Comparison of ENCODE assay signal across 8 cellular contexts in genomic region chr2:224570328-224570993, GRCh38. TPM values are rescaled to one million over a fixed set of nuclear protein-coding genes. Genes with fewer than 3 reads are reported as not detected.
A peak's percentile ranks its signal among the peaks of the same experiment; 100 is the strongest.
DNase-seq lines count a peak whose midpoint lies in the region; ATAC-seq and TF ChIP-seq lines count a peak whose summit lies in the region.

No MANE protein-coding gene starts in this region.

- H3K4me1 ChIP-seq in SJSA1 (replicated peaks) (peaks cover 38% of the 10 kb centered on the region), ovary (ENCODE audit: insufficient read depth) (peaks cover 7% of the 10 kb centered on the region)

- no peak for TF ChIP-seq EP300 in ovary (IDR thresholded peaks at IDR 0.05)

- peaks cover 25% of the 10 kb centered on the region for H3K36me3 Mint-ChIP-seq in T-helper 2 cell treated with Interferon-gamma antibody and Interleukin-4, amounts not matched to agents 5 μg/mL and 100 μg/mL, for 36 hours (ENCODE audit: low read depth)

- intact Hi-C loops in ovary (cut with DNase I), result no loop called here

- no peak overlapping the region for H3K27ac Mint-ChIP-seq in T-helper 2 cell treated with Interferon-gamma antibody and Interleukin-4, amounts not matched to agents 5 μg/mL and 100 μg/mL, for 36 hours

- H3K4me3 ChIP-seq in AG10803 (ENCODE audit: low read length) (no peak overlapping the region), SJSA1 (no peak overlapping the region), ovary (no peak overlapping the region)

- H3K27ac ChIP-seq in SJSA1 (peak overlapping the region; percentile 50), ovary (no peak overlapping the region)

- H3K9me3 ChIP-seq in SJSA1 (replicated peaks) (no peaks in the 10 kb centered on the region), ovary (no peaks in the 10 kb centered on the region)

- ATAC-seq in GM21529 (IDR thresholded peaks at IDR 0.05; ENCODE audit: unreplicated experiment), result peak; percentile 48

- TF ChIP-seq CTCF in AG10803 (conservative IDR thresholded peaks at IDR 0.05; ENCODE audit: low read length) (no peak), ovary (IDR thresholded peaks at IDR 0.05) (no peak)

- H3K9me3 Mint-ChIP-seq in T-helper 2 cell treated with Interferon-gamma antibody and Interleukin-4, amounts not matched to agents 5 μg/mL and 100 μg/mL, for 36 hours, result peaks cover 6% of the 10 kb centered on the region

- no peak overlapping the region for H3K4me3 Mint-ChIP-seq in T-helper 2 cell treated with Interferon-gamma antibody and Interleukin-4, amounts not matched to agents 5 μg/mL and 100 μg/mL, for 36 hours

- peak; percentile 88 for DNase-seq in AG10803 (ENCODE audit: low read depth)
- peak in 1 of 2 experiments; percentile 10 for DNase-seq in SJSA1 (ENCODE audit: low read depth in 1 of 2, low spot score in 2 of 2)
- DNase-seq in iris pigment epithelial cell (ENCODE audit: low read depth), result peak; percentile 45
- no peak for DNase-seq in ovary
- no peak for DNase-seq in T-helper 9 cell
- DNase-seq in NCI-H187 (lab: John Stamatoyannopoulos, UW), result no peak
- DNase-seq in T-helper 2 cell treated with Interferon-gamma antibody and Interleukin-4, amounts not matched to agents 5 μg/mL and 100 μg/mL, for 36 hours (ENCODE audit: low spot score), result no peak

- H3K36me3 ChIP-seq in SJSA1 (peaks cover 23% of the 10 kb centered on the region), ovary (no peaks in the 10 kb centered on the region)

- no peaks in the 10 kb centered on the region for H3K27me3 ChIP-seq in SJSA1 (replicated peaks)
- no peaks in the 10 kb centered on the region for H3K27me3 ChIP-seq in ovary

- TF ChIP-seq POLR2A in ovary (IDR thresholded peaks at IDR 0.05), result no peak

- peaks cover 36% of the 10 kb centered on the region for H3K4me1 Mint-ChIP-seq in T-helper 2 cell treated with Interferon-gamma antibody and Interleukin-4, amounts not matched to agents 5 μg/mL and 100 μg/mL, for 36 hours (ENCODE audit: low read depth)

- H3K27me3 Mint-ChIP-seq in T-helper 2 cell treated with Interferon-gamma antibody and Interleukin-4, amounts not matched to agents 5 μg/mL and 100 μg/mL, for 36 hours (ENCODE audit: low read depth), result no peaks in the 10 kb centered on the region

- WGBS in ovary, 3 donors, result 8 to 26% (median 10%) methylated on average over 4 of the region's 4 CpGs

RNA-seq across cellular contexts. Expression of gene CUL3, which starts 14.7 kb away (rescaled TPM):
- total RNA-seq in SJSA1 (2014; rRNA removed; shearing (Covaris generic)), result 92.3 and 94.7 TPM in 2 replicates
- 10 to 100 TPM; 57.0 to 83.3 (median 71.1) TPM for total RNA-seq in ovary
- polyA plus RNA-seq in ovary, result 10 to 100 TPM; 50.0 to 66.3 TPM

Comparison
In these comparisons a context has a peak if more than half of its experiments do, and no peak if none do; other contexts are left out.
1. DNase-seq: peak in AG10803 (single experiment) and iris pigment epithelial cell (single experiment); none in ovary (0 of 5), T-helper 9 cell (single experiment), NCI-H187 (0 of 2) and T-helper 2 cell treated with Interferon-gamma antibody and Interleukin-4, amounts not matched to agents 5 μg/mL and 100 μg/mL, for 36 hours (single experiment).